15 cellular contexts compared by ENCODE assay signal in the genomic region with DNA sequence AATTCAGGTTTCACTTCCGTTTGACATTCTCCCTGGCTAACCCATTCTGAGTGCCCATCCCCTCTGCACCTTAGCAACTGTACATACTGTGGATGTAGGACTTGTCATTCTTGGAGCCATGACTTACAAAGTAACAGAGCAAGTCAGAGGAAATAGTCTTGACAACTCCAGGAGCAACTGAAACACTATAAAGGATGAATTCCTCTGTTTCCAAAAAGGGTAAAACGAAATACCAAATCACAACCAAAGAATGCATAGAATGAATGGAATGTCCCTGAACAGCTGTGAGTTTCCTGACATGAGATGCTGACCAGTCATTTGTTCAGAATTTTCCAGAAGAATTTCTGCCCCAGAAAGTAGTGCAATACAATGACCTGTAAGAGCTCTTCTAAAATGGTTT.
DNase-seq lines count a peak whose midpoint lies in the region; FAIRE-seq and TF ChIP-seq lines count a peak whose summit lies in the region.
"Had no signal": no experiment of that assay in that cellular context is flagged by ENCODE, and none has a peak within 500 bp of the region (broad histone marks: within the 10 kb centered on the region; RNA-seq: fewer than 3 reads in every experiment).

No MANE protein-coding gene starts in this region.

- no peak overlapping the region for H3K4me2 ChIP-seq in neural progenitor cell

- 57 to 64% methylated on average over 2 of the region's 2 CpGs for WGBS in tibial nerve, 2 donors

- TF ChIP-seq CTCF in epithelial cell of esophagus (IDR thresholded peaks at IDR 0.05; ENCODE audit: insufficient read depth, low read depth, low read length, missing control alignments) (no peak), neural progenitor cell (IDR thresholded peaks at IDR 0.05) (no peak), tibial nerve (IDR thresholded peaks at IDR 0.05) (no peak)

- peak; percentile 74 for FAIRE-seq in RCC 7860 (lab: Jason Lieb, UNC)

- H3K4me3 ChIP-seq in epithelial cell of esophagus (ENCODE audit: low read length) (no peak overlapping the region), neural progenitor cell (no peak overlapping the region), tibial nerve (no peak overlapping the region)
- H3K4me3 ChIP-seq: spleen had no signal

- H3K27me3 Mint-ChIP-seq in neural progenitor cell (ENCODE audit: insufficient read depth, low read depth), result peaks cover 6% of the 10 kb centered on the region
- H3K27me3 Mint-ChIP-seq: T-helper 17 cell had no signal

- no peak overlapping the region for H3K4me3 Mint-ChIP-seq in neural progenitor cell
- H3K4me3 Mint-ChIP-seq: activated CD4-positive, alpha-beta memory T cell treated with anti-CD3 and anti-CD28 coated beads for 36 hours; activated naive CD4-positive, alpha-beta T cell treated with anti-CD3 and anti-CD28 coated beads, Interleukin-2, amount 10 ng/mL, durations not matched to agents 7 days and 5 days; CD8-positive, alpha-beta memory T cell; naive thymus-derived CD8-positive, alpha-beta T cell; T-helper 17 cell had no signal

- DNase-seq in EH (ENCODE audit: low read depth) (peak; percentile 93), RCC 7860 (ENCODE audit: low spot score) (peak; percentile 97), epithelial cell of esophagus (ENCODE audit: low read depth) (peak; percentile 46), neural progenitor cell (ENCODE audit: low spot score) (no peak), tibial nerve (ENCODE audit: low spot score in 2 of 2) (no peak), NCI-H1417 (lab: John Stamatoyannopoulos, UW) (no peak), Kasumi-1 (lab: John Stamatoyannopoulos, UW) (no peak)
- DNase-seq in stimulated activated CD8-positive, alpha-beta memory T cell treated with anti-CD3 and anti-CD28 coated beads, Interleukin-4, amount 100 ng/mL, for 48 hours, result no peak
- DNase-seq: activated CD4-positive, alpha-beta memory T cell treated with anti-CD3 and anti-CD28 coated beads for 36 hours; activated naive CD4-positive, alpha-beta T cell treated with anti-CD3 and anti-CD28 coated beads, Interleukin-2, amount 10 ng/mL, durations not matched to agents 7 days and 5 days; CD8-positive, alpha-beta memory T cell; naive thymus-derived CD8-positive, alpha-beta T cell; NCI-H187 treated with DMSO at 0.1 percent for 48 hours; spleen; T-helper 17 cell had no signal

- H3K9me3 Mint-ChIP-seq in neural progenitor cell, result peaks cover 25% of the 10 kb centered on the region
- H3K9me3 Mint-ChIP-seq: activated naive CD4-positive, alpha-beta T cell treated with anti-CD3 and anti-CD28 coated beads, Interleukin-2, amount 10 ng/mL, durations not matched to agents 7 days and 5 days had no signal

- no peak overlapping the region for H2AFZ ChIP-seq in neural progenitor cell (replicated peaks)

- peaks cover 14% of the 10 kb centered on the region for H3K4me1 Mint-ChIP-seq in neural progenitor cell
- H3K4me1 Mint-ChIP-seq: activated naive CD4-positive, alpha-beta T cell treated with anti-CD3 and anti-CD28 coated beads, Interleukin-2, amount 10 ng/mL, durations not matched to agents 7 days and 5 days; CD8-positive, alpha-beta memory T cell; naive thymus-derived CD8-positive, alpha-beta T cell; T-helper 17 cell had no signal

- H3K4me1 ChIP-seq in neural progenitor cell (no peaks in the 10 kb centered on the region), tibial nerve (no peaks in the 10 kb centered on the region)
- H3K4me1 ChIP-seq: spleen had no signal

- H3K79me2 ChIP-seq in neural progenitor cell (ENCODE audit: low read depth), result no peaks in the 10 kb centered on the region

- no peaks in the 10 kb centered on the region for H3K36me3 ChIP-seq in neural progenitor cell
- no peaks in the 10 kb centered on the region for H3K36me3 ChIP-seq in tibial nerve
- H3K36me3 ChIP-seq: spleen had no signal

- H3K27me3 ChIP-seq in neural progenitor cell (no peaks in the 10 kb centered on the region), tibial nerve (no peaks in the 10 kb centered on the region)

- H3K27ac Mint-ChIP-seq in neural progenitor cell, result peak overlapping the region; percentile 6
- H3K27ac Mint-ChIP-seq: activated CD4-positive, alpha-beta memory T cell treated with anti-CD3 and anti-CD28 coated beads for 36 hours; activated naive CD4-positive, alpha-beta T cell treated with anti-CD3 and anti-CD28 coated beads, Interleukin-2, amount 10 ng/mL, durations not matched to agents 7 days and 5 days; CD8-positive, alpha-beta memory T cell; naive thymus-derived CD8-positive, alpha-beta T cell; T-helper 17 cell had no signal

- H4K20me1 ChIP-seq in neural progenitor cell (ENCODE audit: low read depth), result no peaks in the 10 kb centered on the region

- H3K27ac ChIP-seq in neural progenitor cell, result no peak overlapping the region
- H3K27ac ChIP-seq in tibial nerve, result no peak overlapping the region
- H3K27ac ChIP-seq: spleen had no signal

- peaks cover 3% of the 10 kb centered on the region for H3K36me3 Mint-ChIP-seq in neural progenitor cell
- H3K36me3 Mint-ChIP-seq: activated CD4-positive, alpha-beta memory T cell treated with anti-CD3 and anti-CD28 coated beads for 36 hours; activated naive CD4-positive, alpha-beta T cell treated with anti-CD3 and anti-CD28 coated beads, Interleukin-2, amount 10 ng/mL, durations not matched to agents 7 days and 5 days; CD8-positive, alpha-beta memory T cell had no signal

- H3K9me3 ChIP-seq in neural progenitor cell (ENCODE audit: low read depth) (no peaks in the 10 kb centered on the region), tibial nerve (peaks cover 0 to 14% (median 0%) of the 10 kb centered on the region in 4 donors)

- no peak for TF ChIP-seq EP300 in tibial nerve (IDR thresholded peaks at IDR 0.05)

- H3K9ac ChIP-seq in neural progenitor cell, result no peak overlapping the region

- H3F3A ChIP-seq in neural progenitor cell (ENCODE audit: low read depth), result no peaks in the 10 kb centered on the region

- no peak for TF ChIP-seq POLR2A in tibial nerve (IDR thresholded peaks at IDR 0.05)

Comparison
In these comparisons a context has a peak if more than half of its experiments do, and no peak if none do; other contexts are left out.
1. DNase-seq: peak in EH (single experiment), RCC 7860 (single experiment) and epithelial cell of esophagus (single experiment); none in neural progenitor cell (single experiment), tibial nerve (0 of 2), NCI-H1417 (0 of 3), stimulated activated CD8-positive, alpha-beta memory T cell treated with anti-CD3 and anti-CD28 coated beads, Interleukin-4, amount 100 ng/mL, for 48 hours (single experiment) and Kasumi-1 (0 of 2).